In genomic region chr20:37755665-37756064, GRCh38 we compare ENCODE assay signal across 13 cellular contexts.
DNase-seq lines count a peak whose midpoint lies in the region; ATAC-seq, FAIRE-seq and TF ChIP-seq lines count a peak whose summit lies in the region.
"Had no signal": no experiment of that assay in that cellular context is flagged by ENCODE, and none has a peak within 500 bp of the region (broad histone marks: within the 10 kb centered on the region; RNA-seq: fewer than 3 reads in every experiment).

No MANE protein-coding gene starts in this region.

- H3K4me1 ChIP-seq in RWPE2 (ENCODE audit: insufficient read depth, poor library complexity, severe bottlenecking) (no peaks in the 10 kb centered on the region), parathyroid adenoma (peaks cover 19% of the 10 kb centered on the region), smooth muscle cell (ENCODE audit: low read depth) (peaks cover 12% of the 10 kb centered on the region)
- H3K4me1 ChIP-seq: upper lobe of left lung had no signal

- H3K27me3 ChIP-seq in RWPE2 (ENCODE audit: insufficient read depth, poor library complexity, severe bottlenecking) (no peaks in the 10 kb centered on the region), parathyroid adenoma (ENCODE audit: control insufficient read depth, insufficient read depth, low read length) (no peaks in the 10 kb centered on the region), smooth muscle cell (ENCODE audit: low read depth) (no peaks in the 10 kb centered on the region)
- H3K27me3 ChIP-seq: upper lobe of left lung had no signal

- no peak for TF ChIP-seq POLR2A in GM12892 (IDR thresholded peaks at IDR 0.05; ENCODE audit: low read depth, low read length)

- no peaks in the 10 kb centered on the region for H3K9me3 ChIP-seq in RWPE2 (ENCODE audit: severe bottlenecking)
- no peaks in the 10 kb centered on the region for H3K9me3 ChIP-seq in parathyroid adenoma (ENCODE audit: control insufficient read depth, low read length)
- H3K9me3 ChIP-seq in smooth muscle cell (replicated peaks; ENCODE audit: low read depth), result no peaks in the 10 kb centered on the region
- H3K9me3 ChIP-seq: upper lobe of left lung had no signal

- peak; percentile 23 for DNase-seq in GM03348 (ENCODE audit: low spot score)
- DNase-seq in RWPE2 (ENCODE audit: low spot score), result no peak
- DNase-seq in fibroblast of peridontal ligament (ENCODE audit: extremely low read depth), result peak; percentile 15
- DNase-seq in posterior vena cava (ENCODE audit: low spot score), result no peak
- DNase-seq in activated CD4-positive, alpha-beta T cell treated with anti-CD3 and anti-CD28 coated beads, Interleukin-2, amount 50 U/mL, for 48 hours, result no peak
- DNase-seq in GM12892 (ENCODE audit: insufficient read length), result no peak
- DNase-seq in smooth muscle cell (lab: John Stamatoyannopoulos, UW; ENCODE audit: unreplicated experiment), result no peak
- DNase-seq: activated naive CD8-positive, alpha-beta T cell treated with anti-CD3 and anti-CD28 coated beads, Interleukin-2, amount 50 U/mL, for 24 hours; EL; NCI-H524 treated with DMSO at 0.1 percent for 48 hours; upper lobe of left lung had no signal

- 91% methylated on average over 3 of the region's 3 CpGs for WGBS in smooth muscle cell (ENCODE audit: low lambda C conversion rate)

- H3K4me3 ChIP-seq in RWPE2 (ENCODE audit: severe bottlenecking), result no peak overlapping the region
- no peak overlapping the region for H3K4me3 ChIP-seq in parathyroid adenoma (ENCODE audit: low read depth, low read length)
- no peak overlapping the region for H3K4me3 ChIP-seq in smooth muscle cell
- H3K4me3 ChIP-seq: upper lobe of left lung had no signal

- intact Hi-C loops in posterior vena cava (cut with DNase I), result no loop called here

- H2AFZ ChIP-seq in parathyroid adenoma, result no peak overlapping the region
- H2AFZ ChIP-seq in smooth muscle cell (ENCODE audit: low read depth), result no peak overlapping the region

- H3K79me2 ChIP-seq in parathyroid adenoma (peaks cover 5% of the 10 kb centered on the region), smooth muscle cell (ENCODE audit: low read depth) (no peaks in the 10 kb centered on the region)

- H3K4me2 ChIP-seq in parathyroid adenoma (ENCODE audit: low read length), result no peak overlapping the region
- no peak overlapping the region for H3K4me2 ChIP-seq in smooth muscle cell

- H3K36me3 ChIP-seq in RWPE2 (ENCODE audit: low read depth) (peaks cover 63% of the 10 kb centered on the region), parathyroid adenoma (ENCODE audit: control insufficient read depth, insufficient read depth, low read length) (no peaks in the 10 kb centered on the region), smooth muscle cell (ENCODE audit: low read depth) (no peaks in the 10 kb centered on the region)

- TF ChIP-seq CTCF in RWPE2 (IDR thresholded peaks at IDR 0.05; ENCODE audit: poor library complexity, severe bottlenecking), result peak; percentile 21
- TF ChIP-seq CTCF in parathyroid adenoma (IDR thresholded peaks at IDR 0.05), result peak; percentile 45
- no peak for TF ChIP-seq CTCF in smooth muscle cell (IDR thresholded peaks at IDR 0.05; ENCODE audit: borderline replicate concordance, insufficient read depth, poor library complexity, severe bottlenecking)

- peaks cover 5% of the 10 kb centered on the region for H4K20me1 ChIP-seq in smooth muscle cell (ENCODE audit: low read depth)

- H3K27ac ChIP-seq in RWPE2 (ENCODE audit: poor library complexity, severe bottlenecking), result no peak overlapping the region
- H3K27ac ChIP-seq in parathyroid adenoma, result no peak overlapping the region
- H3K27ac ChIP-seq in smooth muscle cell (ENCODE audit: low read depth), result no peak overlapping the region
- H3K27ac ChIP-seq: upper lobe of left lung had no signal

- H3K9ac ChIP-seq in parathyroid adenoma (no peak overlapping the region), smooth muscle cell (ENCODE audit: low read depth) (no peak overlapping the region)

- no peaks in the 10 kb centered on the region for H3F3A ChIP-seq in smooth muscle cell (ENCODE audit: low read depth)

- no peak for ATAC-seq in RWPE2 (ENCODE audit: low read depth)
- ATAC-seq: activated naive CD8-positive, alpha-beta T cell treated with anti-CD3 and anti-CD28 coated beads, Interleukin-2, amount 50 U/mL, for 24 hours had no signal

- no peak for FAIRE-seq in GM12892 (lab: Jason Lieb, UNC)
- FAIRE-seq: keratinocyte had no signal

Comparison
In these comparisons a context has a peak if more than half of its experiments do, and no peak if none do; other contexts are left out.
1. DNase-seq: peak in GM03348 (single experiment) and fibroblast of peridontal ligament (single experiment); none in RWPE2 (single experiment), posterior vena cava (single experiment), activated CD4-positive, alpha-beta T cell treated with anti-CD3 and anti-CD28 coated beads, Interleukin-2, amount 50 U/mL, for 48 hours (0 of 2), GM12892 (single experiment) and smooth muscle cell (single experiment).